Comparison of ENCODE assay signal across 12 cellular contexts in genomic region chr15:39133201-39133600, GRCh38.
A peak's percentile ranks its signal among the peaks of the same experiment; 100 is the strongest.
DNase-seq lines count a peak whose midpoint lies in the region; ATAC-seq, FAIRE-seq and TF ChIP-seq lines count a peak whose summit lies in the region.
"Had no signal": no experiment of that assay in that cellular context is flagged by ENCODE, and none has a peak within 500 bp of the region (broad histone marks: within the 10 kb centered on the region; RNA-seq: fewer than 3 reads in every experiment).

No MANE protein-coding gene starts in this region.

- peaks cover 24% of the 10 kb centered on the region for H3K9me3 Mint-ChIP-seq in Caco-2 (ENCODE audit: unreplicated experiment)
- H3K9me3 Mint-ChIP-seq: dendritic cell treated with granulocyte-macrophage colony-stimulating factor and Interleukin-4, amounts not matched to agents 40 ng/mL and 50 ng/mL, for 4 days; naive thymus-derived CD4-positive, alpha-beta T cell had no signal

- H3K36me3 ChIP-seq in Caco-2 (ENCODE audit: control insufficient read depth, insufficient read depth, low read length), result 0 out of 2 replicates have a peak, but pooled peaks cover 1% of the 10 kb centered on the region
- no peaks in the 10 kb centered on the region for H3K36me3 ChIP-seq in pancreas
- H3K36me3 ChIP-seq in A673 (ENCODE audit: insufficient read depth, low read length, poor library complexity, severe bottlenecking), result no peaks in the 10 kb centered on the region

- H3K36me3 Mint-ChIP-seq in Caco-2 (ENCODE audit: insufficient read depth, unreplicated experiment), result peaks cover 17% of the 10 kb centered on the region
- H3K36me3 Mint-ChIP-seq: naive thymus-derived CD4-positive, alpha-beta T cell had no signal

- POLR2A ChIA-PET in Caco-2 (lab: Charles Lee), result interaction anchor here (0.6 kb wide), 1 partner anchor 447 kb away, joined by 6 read pairs; the partner anchor contains the start of gene THBS1
- POLR2A ChIA-PET in A673 (lab: Charles Lee; ENCODE audit: low non-redundant PET), result no interaction called here

- no peaks in the 10 kb centered on the region for H3K27me3 ChIP-seq in Caco-2 (replicated peaks; ENCODE audit: control insufficient read depth, insufficient read depth, low read length)
- no peaks in the 10 kb centered on the region for H3K27me3 ChIP-seq in pancreas
- H3K27me3 ChIP-seq in A673 (replicated peaks; ENCODE audit: insufficient read depth, low read depth, low read length, poor library complexity), result peaks cover 34% of the 10 kb centered on the region

- BruUV-seq in Caco-2 (replicated peaks; lab: Mats Ljungman, UMichigan) (no TSS peak), A673 (replicated peaks; lab: Mats Ljungman, UMichigan) (no TSS peak)

- intact Hi-C loops in Caco-2 (cut with micrococcal nuclease; ENCODE audit: unreplicated experiment), result no loop called here
- intact Hi-C loops in pancreas (cut with DNase I), result no loop called here
- intact Hi-C loops in A673 (cut with micrococcal nuclease; ENCODE audit: unreplicated experiment), result no loop called here

- DNase-seq in Caco-2 (peak in 1 of 2 experiments; percentile 53), NCI-H226 (peak; percentile 56), epithelial cell of esophagus (ENCODE audit: low read depth) (peak; percentile 76), pancreas (no peak), A673 (ENCODE audit: low spot score) (no peak), NCI-H446 (lab: John Stamatoyannopoulos, UW) (no peak)
- DNase-seq: naive thymus-derived CD4-positive, alpha-beta T cell; NCI-H146; OCI-M1 had no signal

- peak; percentile 21 to 56 (median 35) for ATAC-seq in pancreas
- no peak for ATAC-seq in HG03108 (IDR thresholded peaks at IDR 0.05; ENCODE audit: unreplicated experiment)
- ATAC-seq in HG03521 (IDR thresholded peaks at IDR 0.05; ENCODE audit: unreplicated experiment), result no peak
- ATAC-seq: naive thymus-derived CD4-positive, alpha-beta T cell had no signal

- FAIRE-seq in pancreas (lab: Jason Lieb, UNC), result peak; percentile 29

- H3K9me3 ChIP-seq in Caco-2 (no peaks in the 10 kb centered on the region), pancreas (no peaks in the 10 kb centered on the region), A673 (ENCODE audit: low read depth, low read length, poor library complexity, severe bottlenecking) (no peaks in the 10 kb centered on the region)

- no peak overlapping the region for H3K4me3 ChIP-seq in Caco-2 (ENCODE audit: low read depth, low read length)
- H3K4me3 ChIP-seq in epithelial cell of esophagus (ENCODE audit: low read length), result no peak overlapping the region
- H3K4me3 ChIP-seq in pancreas, result no peak overlapping the region
- no peak overlapping the region for H3K4me3 ChIP-seq in A673 (ENCODE audit: low read depth, low read length, poor library complexity, severe bottlenecking)

- no peaks in the 10 kb centered on the region for H3K27me3 Mint-ChIP-seq in Caco-2 (ENCODE audit: insufficient read depth, unreplicated experiment)

- H3K4me3 Mint-ChIP-seq in Caco-2 (ENCODE audit: unreplicated experiment), result no peak overlapping the region
- H3K4me3 Mint-ChIP-seq: dendritic cell treated with granulocyte-macrophage colony-stimulating factor and Interleukin-4, amounts not matched to agents 40 ng/mL and 50 ng/mL, for 4 days; naive thymus-derived CD4-positive, alpha-beta T cell had no signal

- H3K4me1 Mint-ChIP-seq in Caco-2 (ENCODE audit: low read depth, unreplicated experiment), result peaks cover 39% of the 10 kb centered on the region

- TF ChIP-seq CTCF in Caco-2 (IDR thresholded peaks at IDR 0.05; ENCODE audit: insufficient read depth in 1 of 2, low read depth in 1 of 2, low read length in 1 of 2, severe bottlenecking in 1 of 2, unreplicated experiment in 1 of 2) (no peak), epithelial cell of esophagus (IDR thresholded peaks at IDR 0.05; ENCODE audit: insufficient read depth, low read depth, low read length, missing control alignments) (no peak), pancreas (IDR thresholded peaks at IDR 0.05) (no peak), A673 (conservative IDR thresholded peaks at IDR 0.05; ENCODE audit: low read depth, low read length) (no peak)

- WGBS in pancreas, 2 donors, result 9 to 13% methylated on average over 1 of the region's 1 CpG

- H3K27ac ChIP-seq in pancreas (no peak overlapping the region), A673 (ENCODE audit: low read depth, low read length, poor library complexity, severe bottlenecking) (no peak overlapping the region)

- H3K4me1 ChIP-seq in Caco-2 (peaks cover 40% of the 10 kb centered on the region), pancreas (peaks cover 0 to 16% (median 6%) of the 10 kb centered on the region in 3 donors), A673 (ENCODE audit: insufficient read depth, low read length, poor library complexity, severe bottlenecking) (no peaks in the 10 kb centered on the region)

- CTCF ChIA-PET in Caco-2 (lab: Charles Lee), result no interaction called here
- CTCF ChIA-PET in A673 (lab: Charles Lee), result no interaction called here

- peak overlapping the region; percentile 80 for H3K27ac Mint-ChIP-seq in Caco-2 (ENCODE audit: unreplicated experiment)
- H3K27ac Mint-ChIP-seq: dendritic cell treated with granulocyte-macrophage colony-stimulating factor and Interleukin-4, amounts not matched to agents 40 ng/mL and 50 ng/mL, for 4 days; naive thymus-derived CD4-positive, alpha-beta T cell had no signal

Comparison
In these comparisons a context has a peak if more than half of its experiments do, and no peak if none do; other contexts are left out.
1. DNase-seq: peak in NCI-H226 (single experiment) and epithelial cell of esophagus (single experiment); none in pancreas (0 of 6), A673 (single experiment) and NCI-H446 (0 of 2).
2. ATAC-seq: peak in pancreas (4 of 4); none in HG03108 (single experiment) and HG03521 (single experiment).